Comparison of ENCODE assay signal across 38 cellular contexts in the genomic region with DNA sequence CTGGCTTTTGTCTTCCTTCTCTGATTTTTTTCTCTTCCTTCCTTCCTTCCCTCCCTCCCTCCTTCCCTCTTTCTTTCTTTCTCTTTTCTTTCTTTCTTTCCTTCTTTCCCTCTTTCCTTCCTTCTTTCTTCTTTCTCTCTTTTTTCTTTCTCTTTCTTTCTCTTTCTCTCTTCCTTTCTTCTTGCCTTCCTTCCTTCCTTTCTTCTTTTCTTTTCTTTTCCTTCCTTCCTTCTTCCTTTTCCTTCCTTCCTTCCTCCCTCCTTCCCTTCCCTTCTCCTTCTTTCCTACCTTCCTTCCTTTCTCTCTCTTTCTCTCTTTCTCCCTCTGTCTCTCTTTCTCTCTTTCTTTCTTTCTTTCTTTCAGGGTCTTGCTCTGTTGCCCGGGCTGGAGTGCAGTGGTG. TPM values are rescaled to one million over a fixed set of nuclear protein-coding genes. Genes with fewer than 3 reads are reported as not detected.
"Had no signal": no experiment of that assay in that cellular context is flagged by ENCODE, and none has a peak within 500 bp of the region (broad histone marks: within the 10 kb centered on the region; RNA-seq: fewer than 3 reads in every experiment).

No MANE protein-coding gene starts in this region.

- H3K36me3 ChIP-seq: MG63 had no signal

- H3K9me3 ChIP-seq: MG63 had no signal

- H3K4me3 ChIP-seq: MG63 had no signal

- DNase-seq: Kasumi-1, MG63, MM.1S, MV-4-11, NCI-H1048, NCI-H1092, NCI-H1092 treated with DMSO at 0.1 percent for 48 hours, NCI-H1105, NCI-H1105 treated with DMSO at 0.1 percent for 48 hours, NCI-H1417, NCI-H1417 treated with DMSO at 0.1 percent for 48 hours, NCI-H1436, NCI-H1436 treated with DMSO at 0.1 percent for 48 hours, NCI-H146, NCI-H1694, NCI-H1694 treated with DMSO at 0.1 percent for 48 hours, NCI-H187, NCI-H187 treated with DMSO at 0.1 percent for 48 hours, NCI-H1930, NCI-H2029, NCI-H2029 treated with DMSO at 0.1 percent for 48 hours, NCI-H2081, NCI-H2081 treated with DMSO at 0.1 percent for 48 hours, NCI-H2107, NCI-H2171, NCI-H2171 treated with DMSO at 0.1 percent for 48 hours, NCI-H2227 treated with DMSO at 0.1 percent for 48 hours, NCI-H226, NCI-H345, NCI-H446, NCI-H446 treated with DMSO at 0.1 percent for 48 hours, NCI-H510A, NCI-H510A treated with DMSO at 0.1 percent for 48 hours, NCI-H524, NCI-H524 treated with DMSO at 0.1 percent for 48 hours had no signal

RNA-seq across cellular contexts. Expression of a gene that starts 54.4 kb away (rescaled TPM):
- total RNA-seq: LHCN-M2, M059J, NCI-H460 had no signal
